ENCODE assay signal across 9 cellular contexts in genomic region chr17:8740486-8740885, GRCh38. TPM values are rescaled to one million over a fixed set of nuclear protein-coding genes. Genes with fewer than 3 reads are reported as not detected.
DNase-seq lines count a peak whose midpoint lies in the region; ATAC-seq and TF ChIP-seq lines count a peak whose summit lies in the region.
"Had no signal": no experiment of that assay in that cellular context is flagged by ENCODE, and none has a peak within 500 bp of the region (broad histone marks: within the 10 kb centered on the region; RNA-seq: fewer than 3 reads in every experiment).

No MANE protein-coding gene starts in this region.

- H3K27me3 ChIP-seq in SK-N-SH (ENCODE audit: insufficient read depth) (no peaks in the 10 kb centered on the region), thymus (ENCODE audit: control insufficient read depth, insufficient read depth) (no peaks in the 10 kb centered on the region), heart right ventricle (peaks cover 0 to 4% (median 0%) of the 10 kb centered on the region in 7 donors)
- H3K27me3 ChIP-seq: cardiac muscle cell had no signal

- H4K20me1 ChIP-seq in SK-N-SH (ENCODE audit: insufficient read depth) = no peaks in the 10 kb centered on the region

- CTCF ChIA-PET in SK-N-SH (lab: Yijun Ruan, JAX) = no interaction called here

- no peaks in the 10 kb centered on the region for H3F3A ChIP-seq in SK-N-SH (replicated peaks; ENCODE audit: insufficient read depth)

- DNase-seq in SK-N-SH = no peak
- peak; percentile 69 for DNase-seq in activated CD8-positive, alpha-beta memory T cell treated with anti-CD3 and anti-CD28 coated beads, Interleukin-2, amount 50 U/mL, for 48 hours
- DNase-seq in left kidney (ENCODE audit: low read depth, low spot score) = peak; percentile 44
- no peak for DNase-seq in mucosa of gallbladder (ENCODE audit: low spot score)
- no peak for DNase-seq in heart right ventricle
- no peak for DNase-seq in HuH-7 (ENCODE audit: low spot score)

- H2AFZ ChIP-seq in SK-N-SH (ENCODE audit: low read depth) = no peak overlapping the region

- TF ChIP-seq EP300 in SK-N-SH (IDR thresholded peaks at IDR 0.05; ENCODE audit: borderline replicate concordance in 1 of 2, low read depth in 1 of 2, low read length in 1 of 2) = no peak

- WGBS in SK-N-SH (ENCODE audit: low lambda C conversion rate) = 79% methylated on average over 9 of the region's 12 CpGs
- 12% methylated on average over 12 of the region's 12 CpGs for WGBS in thymus
- WGBS in heart right ventricle, 2 donors = 66 to 69% methylated on average over 12 of the region's 12 CpGs

- intact Hi-C loops in heart right ventricle (cut with DNase I) = loop anchor here in 5 of 10 donors (5.0 to 10.0 kb wide), 5 partner anchors 106 to 486 kb away; partner anchors contain the start of gene MYH10 (in 1 of the 5)

- H3K36me3 ChIP-seq in SK-N-SH (replicated peaks in 1 of 2; ENCODE audit: control insufficient read depth in 1 of 2, insufficient read depth in 2 of 2, low read length in 1 of 2) = no peaks in the 10 kb centered on the region
- H3K36me3 ChIP-seq in thymus (ENCODE audit: control insufficient read depth, insufficient read depth) = no peaks in the 10 kb centered on the region
- no peaks in the 10 kb centered on the region for H3K36me3 ChIP-seq in heart right ventricle
- H3K36me3 ChIP-seq: cardiac muscle cell had no signal

- H3K4me1 ChIP-seq in SK-N-SH (ENCODE audit: control insufficient read depth in 1 of 2, insufficient read depth in 2 of 2, low read depth in 1 of 2, low read length in 1 of 2) (no peaks in the 10 kb centered on the region; a peak in 1 of 4 replicates), thymus (ENCODE audit: control insufficient read depth, insufficient read depth, low read length) (peaks cover 4% of the 10 kb centered on the region), heart right ventricle (peaks cover 0 to 6% (median 0%) of the 10 kb centered on the region in 9 donors)

- H3K9ac ChIP-seq in SK-N-SH = no peak overlapping the region

- H3K9me3 ChIP-seq in SK-N-SH = no peaks in the 10 kb centered on the region
- no peaks in the 10 kb centered on the region for H3K9me3 ChIP-seq in thymus (ENCODE audit: control insufficient read depth)
- no peaks in the 10 kb centered on the region for H3K9me3 ChIP-seq in heart right ventricle

- H3K27ac ChIP-seq in SK-N-SH (ENCODE audit: low read depth in 2 of 2, low read length in 1 of 2) = no peak overlapping the region
- no peak overlapping the region for H3K27ac ChIP-seq in thymus (ENCODE audit: low read depth)
- H3K27ac ChIP-seq in heart right ventricle = no peak overlapping the region
- H3K27ac ChIP-seq: cardiac muscle cell had no signal

- TF ChIP-seq RAD21 in SK-N-SH (IDR thresholded peaks at IDR 0.05; ENCODE audit: low read length) = peak; percentile 12; the same call in 1 of the 2 replicates

- POLR2A ChIA-PET in SK-N-SH (lab: Yijun Ruan, JAX) = no interaction called here

- ATAC-seq in SK-N-SH treated with all-trans-retinoic acid at 6 μM for 48 hours (no peak), heart right ventricle (no peak)

- H3K4me3 ChIP-seq in SK-N-SH (ENCODE audit: low read depth in 2 of 2, low read length in 1 of 2) (no peak overlapping the region), thymus (ENCODE audit: low read length) (peak overlapping the region; percentile 41), heart right ventricle (peak overlapping the region in 1 of 10 donors; percentile 23)
- H3K4me3 ChIP-seq: cardiac muscle cell had no signal

- H3K79me2 ChIP-seq in SK-N-SH (ENCODE audit: insufficient read depth) = no peaks in the 10 kb centered on the region

- TF ChIP-seq CTCF in SK-N-SH (IDR thresholded peaks at IDR 0.05) (no peak), heart right ventricle (IDR thresholded peaks at IDR 0.05) (no peak)

- no peak overlapping the region for H3K4me2 ChIP-seq in SK-N-SH

- no peaks in the 10 kb centered on the region for H3K9me2 ChIP-seq in SK-N-SH

TF ChIP-seq in SK-N-SH, 30 proteins besides CTCF, POLR2A, EP300 and RAD21 (continues in another document):
- TF ChIP-seq RCOR1 (IDR thresholded peaks at IDR 0.05; ENCODE audit: low read length) (no peak), JUND (IDR thresholded peaks at IDR 0.05) (no peak), USF2 (IDR thresholded peaks at IDR 0.05; ENCODE audit: borderline replicate concordance, low read depth, low read length) (no peak), EZH2phosphoT487 (IDR thresholded peaks at IDR 0.05; ENCODE audit: borderline replicate concordance, low read depth) (no peak), NFIC (IDR thresholded peaks at IDR 0.05; ENCODE audit: borderline replicate concordance) (no peak), TCF12 (IDR thresholded peaks at IDR 0.05) (no peak), FOXM1 (IDR thresholded peaks at IDR 0.05; ENCODE audit: low read depth) (no peak), RFX5 (IDR thresholded peaks at IDR 0.05; ENCODE audit: low read length) (no peak), PBX3 (IDR thresholded peaks at IDR 0.05) (no peak), TAF1 (IDR thresholded peaks at IDR 0.05; ENCODE audit: borderline replicate concordance, low read depth, low read length) (no peak)

TF ChIP-seq in SK-N-SH treated with all-trans-retinoic acid at 6 μM for 48 hours, 23 proteins besides CTCF, POLR2A, EP300 and RAD21 (continues in another document):
- TF ChIP-seq ZNF565 (CRISPR knock-in tag; conservative IDR thresholded peaks at IDR 0.05; ENCODE audit: low read depth) (no peak), ESRRG (CRISPR knock-in tag; IDR thresholded peaks at IDR 0.05) (no peak), RARB (CRISPR knock-in tag; IDR thresholded peaks at IDR 0.05) (no peak), TSHZ2 (CRISPR knock-in tag; IDR thresholded peaks at IDR 0.05) (no peak), CREB5 (CRISPR knock-in tag; IDR thresholded peaks at IDR 0.05; ENCODE audit: low read depth) (no peak), TOX (CRISPR knock-in tag; IDR thresholded peaks at IDR 0.05; ENCODE audit: borderline replicate concordance) (no peak)

RNA-seq across cellular contexts. Expression of gene CCDC42, which starts 4.2 kb away (rescaled TPM):
- polyA plus RNA-seq in SK-N-SH (2012; rRNA removed) = not detected in 2 replicates
- not detected in 2 replicates for polyA plus RNA-seq in SK-N-SH (2012; cell fraction: cytosol; rRNA removed)
- polyA plus RNA-seq in SK-N-SH (2012; cell fraction: nucleus; rRNA removed) = not detected in 2 replicates
- 0.25 TPM for polyA plus RNA-seq in thymus
- total RNA-seq in mucosa of gallbladder = not detected
- under 1 TPM in 1 of 10 donors, not detected in 9; 0.30 TPM for total RNA-seq in heart right ventricle
- not detected for polyA plus RNA-seq in heart right ventricle
- total RNA-seq: cardiac muscle cell had no signal
- polyA plus RNA-seq: cardiac muscle cell had no signal

RNA-seq across cellular contexts. Expression of gene SPDYE4, which starts 17.9 kb away (rescaled TPM):
- polyA plus RNA-seq in SK-N-SH (2012; rRNA removed) = not detected in 2 replicates
- polyA plus RNA-seq in SK-N-SH (2012; cell fraction: cytosol; rRNA removed) = not detected in 2 replicates
- not detected in 2 replicates for polyA plus RNA-seq in SK-N-SH (2012; cell fraction: nucleus; rRNA removed)
- polyA plus RNA-seq in thymus = 0.05 TPM
- not detected for total RNA-seq in mucosa of gallbladder
- total RNA-seq in heart right ventricle = not detected
- not detected for polyA plus RNA-seq in heart right ventricle
- total RNA-seq: cardiac muscle cell had no signal
- polyA plus RNA-seq: cardiac muscle cell had no signal

RNA-seq across cellular contexts. Expression of gene MFSD6L, which starts 58.7 kb away (rescaled TPM):
- polyA plus RNA-seq in SK-N-SH (2012; rRNA removed) (not detected in 2 replicates), thymus (0.68 TPM), heart right ventricle (under 1 TPM; 0.03 to 0.15 TPM)
- not detected in 2 replicates for polyA plus RNA-seq in SK-N-SH (2012; cell fraction: cytosol; rRNA removed)
- polyA plus RNA-seq in SK-N-SH (2012; cell fraction: nucleus; rRNA removed) = 0.02 TPM in 1 of 2 replicates, not detected in the other
- total RNA-seq in mucosa of gallbladder (2.9 TPM), heart right ventricle (under 1 TPM in 3 of 10 donors, not detected in 7; 0.14 to 0.28 (median 0.19) TPM)
- total RNA-seq: cardiac muscle cell had no signal
- polyA plus RNA-seq: cardiac muscle cell had no signal

Comparison
In these comparisons a context has a peak if more than half of its experiments do, and no peak if none do; other contexts are left out.
1. DNase-seq: peak in activated CD8-positive, alpha-beta memory T cell treated with anti-CD3 and anti-CD28 coated beads, Interleukin-2, amount 50 U/mL, for 48 hours (single experiment) and left kidney (single experiment); none in SK-N-SH (single experiment), mucosa of gallbladder (single experiment), heart right ventricle (0 of 2) and HuH-7 (single experiment).